ENCODE assay signal across 23 cellular contexts in genomic region chr1:184517130-184517529, GRCh38.
DNase-seq lines count a peak whose midpoint lies in the region; ATAC-seq and TF ChIP-seq lines count a peak whose summit lies in the region.
"Had no signal": no experiment of that assay in that cellular context is flagged by ENCODE, and none has a peak within 500 bp of the region (broad histone marks: within the 10 kb centered on the region; RNA-seq: fewer than 3 reads in every experiment).

No MANE protein-coding gene starts in this region.

- H3K4me3 Mint-ChIP-seq in natural killer cell = no peak overlapping the region
- no peak overlapping the region for H3K4me3 Mint-ChIP-seq in natural killer cell treated with Interleukin-12 subunit alpha and Interleukin-12 subunit beta and Interleukin-15 and Interleukin-18, amount 100 ng/mL, for 72 hours
- H3K4me3 Mint-ChIP-seq: CD14-positive monocyte; CD4-positive, alpha-beta T cell; CD8-positive, alpha-beta memory T cell; GM23338; H9 had no signal

- peak overlapping the region; percentile 28 to 45 for H3K27ac Mint-ChIP-seq in natural killer cell
- H3K27ac Mint-ChIP-seq in natural killer cell treated with Interleukin-12 subunit alpha and Interleukin-12 subunit beta and Interleukin-15 and Interleukin-18, amount 100 ng/mL, for 72 hours = no peak overlapping the region
- H3K27ac Mint-ChIP-seq in activated naive CD4-positive, alpha-beta T cell treated with anti-CD3 and anti-CD28 coated beads, Interleukin-2, amount 50 U/mL, for 72 hours = no peak overlapping the region
- H3K27ac Mint-ChIP-seq: CD4-positive, alpha-beta T cell; CD8-positive, alpha-beta memory T cell; GM23338 had no signal

- H3K4me3 ChIP-seq in hepatocyte (no peak overlapping the region), psoas muscle (no peak overlapping the region)
- H3K4me3 ChIP-seq: A549; BLaER1 treated with 17β-estradiol and CSF1 and Interleukin-3, amounts not matched to agents 10 nM and 100 nM; GM23338 had no signal

- H4K20me1 ChIP-seq in hepatocyte (ENCODE audit: insufficient read depth, poor library complexity, severe bottlenecking) = no peaks in the 10 kb centered on the region
- H4K20me1 ChIP-seq: BLaER1 treated with 17β-estradiol and CSF1 and Interleukin-3, amounts not matched to agents 10 nM and 100 nM had no signal

- no peaks in the 10 kb centered on the region for H3K9me2 ChIP-seq in hepatocyte (replicated peaks; ENCODE audit: insufficient read depth)

- H3K79me2 ChIP-seq in hepatocyte = peaks cover 2% of the 10 kb centered on the region

- H3K27me3 ChIP-seq in hepatocyte (no peaks in the 10 kb centered on the region), psoas muscle (ENCODE audit: insufficient read depth in 3 of 3, low read length in 2 of 3) (no peaks in the 10 kb centered on the region)
- H3K27me3 ChIP-seq: BE2C; BLaER1 treated with 17β-estradiol and CSF1 and Interleukin-3, amounts not matched to agents 10 nM and 100 nM had no signal

- TF ChIP-seq CTCF in natural killer cell (IDR thresholded peaks at IDR 0.05) = no peak
- no peak for TF ChIP-seq CTCF in hepatocyte (IDR thresholded peaks at IDR 0.05; ENCODE audit: poor library complexity)
- no peak for TF ChIP-seq CTCF in psoas muscle (IDR thresholded peaks at IDR 0.05)
- TF ChIP-seq CTCF in GM10248 (IDR thresholded peaks at IDR 0.05; ENCODE audit: control extremely low read depth, extremely low read depth, low read depth, missing control alignments) = no peak

- H3K27ac ChIP-seq in hepatocyte (peak overlapping the region; percentile 41), psoas muscle (peak overlapping the region; percentile 66)
- H3K27ac ChIP-seq: A549; BLaER1 treated with 17β-estradiol and CSF1 and Interleukin-3, amounts not matched to agents 10 nM and 100 nM had no signal

- H3K36me3 ChIP-seq in hepatocyte (replicated peaks; ENCODE audit: insufficient read depth, low read depth) (no peaks in the 10 kb centered on the region), psoas muscle (ENCODE audit: insufficient read depth in 1 of 2, low read depth in 1 of 2) (peaks cover 0 to 8% of the 10 kb centered on the region in 2 donors)
- H3K36me3 ChIP-seq: BE2C had no signal

- no peaks in the 10 kb centered on the region for H3K27me3 Mint-ChIP-seq in natural killer cell (ENCODE audit: low read depth in 2 of 2)
- no peaks in the 10 kb centered on the region for H3K27me3 Mint-ChIP-seq in natural killer cell treated with Interleukin-12 subunit alpha and Interleukin-12 subunit beta and Interleukin-15 and Interleukin-18, amount 100 ng/mL, for 72 hours

- H3K4me1 ChIP-seq in hepatocyte (ENCODE audit: insufficient read depth) = no peaks in the 10 kb centered on the region
- peaks cover 68% of the 10 kb centered on the region for H3K4me1 ChIP-seq in psoas muscle
- H3K4me1 ChIP-seq: BLaER1 treated with 17β-estradiol and CSF1 and Interleukin-3, amounts not matched to agents 10 nM and 100 nM had no signal

- no peaks in the 10 kb centered on the region for H3K9me3 Mint-ChIP-seq in natural killer cell
- peaks cover 3% of the 10 kb centered on the region for H3K9me3 Mint-ChIP-seq in natural killer cell treated with Interleukin-12 subunit alpha and Interleukin-12 subunit beta and Interleukin-15 and Interleukin-18, amount 100 ng/mL, for 72 hours
- H3K9me3 Mint-ChIP-seq in activated naive CD4-positive, alpha-beta T cell treated with anti-CD3 and anti-CD28 coated beads, Interleukin-2, amount 50 U/mL, for 72 hours = peaks cover 0 to 3% of the 10 kb centered on the region in 2 donors
- H3K9me3 Mint-ChIP-seq: CD4-positive, alpha-beta T cell; CD8-positive, alpha-beta memory T cell; GM23338; H9 had no signal

- intact Hi-C loops in natural killer cell (cut with micrococcal nuclease) (no loop called here), psoas muscle (cut with DNase I) (no loop called here)

- POLR2A ChIA-PET in GM10248 (lab: Yijun Ruan, JAX) = no interaction called here

- H3K4me2 ChIP-seq in hepatocyte = peak overlapping the region; percentile 20
- H3K4me2 ChIP-seq: A549; BLaER1 treated with 17β-estradiol and CSF1 and Interleukin-3, amounts not matched to agents 10 nM and 100 nM; GM23338 had no signal

- peaks cover 8% of the 10 kb centered on the region for H3K36me3 Mint-ChIP-seq in natural killer cell
- peaks cover 5% of the 10 kb centered on the region for H3K36me3 Mint-ChIP-seq in natural killer cell treated with Interleukin-12 subunit alpha and Interleukin-12 subunit beta and Interleukin-15 and Interleukin-18, amount 100 ng/mL, for 72 hours
- no peaks in the 10 kb centered on the region for H3K36me3 Mint-ChIP-seq in activated naive CD4-positive, alpha-beta T cell treated with anti-CD3 and anti-CD28 coated beads, Interleukin-2, amount 50 U/mL, for 72 hours
- H3K36me3 Mint-ChIP-seq: CD8-positive, alpha-beta memory T cell had no signal

- no peak overlapping the region for H2AFZ ChIP-seq in hepatocyte
- H2AFZ ChIP-seq: GM23338 had no signal

- peaks cover 40 to 47% of the 10 kb centered on the region in 2 donors for H3K4me1 Mint-ChIP-seq in natural killer cell
- H3K4me1 Mint-ChIP-seq in natural killer cell treated with Interleukin-12 subunit alpha and Interleukin-12 subunit beta and Interleukin-15 and Interleukin-18, amount 100 ng/mL, for 72 hours (ENCODE audit: low read depth in 2 of 2) = peaks cover 16 to 22% of the 10 kb centered on the region in 2 donors
- H3K4me1 Mint-ChIP-seq: CD8-positive, alpha-beta memory T cell had no signal

- CTCF ChIA-PET in GM10248 (lab: Yijun Ruan, JAX) = interaction anchor here (1.4 kb wide), 1 partner anchor 13 kb away, joined by 4 read pairs; no protein-coding TSS in a partner anchor

- no peak for DNase-seq in natural killer cell
- DNase-seq in natural killer cell treated with Interleukin-12 subunit alpha and Interleukin-12 subunit beta and Interleukin-15 and Interleukin-18, amount 100 ng/mL, for 72 hours (ENCODE audit: low spot score) = no peak
- DNase-seq in hepatocyte (ENCODE audit: low spot score) = no peak
- DNase-seq in psoas muscle = no peak
- DNase-seq in mesenteric fat pad (ENCODE audit: low spot score) = no peak
- DNase-seq in GM10248 (ENCODE audit: extremely low spot score) = no peak
- no peak for DNase-seq in activated naive CD4-positive, alpha-beta T cell treated with anti-CD3 and anti-CD28 coated beads, Interleukin-2, amount 50 U/mL, for 72 hours (ENCODE audit: low spot score in 2 of 2)
- DNase-seq: 8988T; ACHN; AML-193; BE2C; CD4-positive, alpha-beta T cell; CD8-positive, alpha-beta memory T cell; DMS 273 treated with DMSO at 0.1 percent for 48 hours; DMS53; DMS79 treated with DMSO at 0.1 percent for 48 hours; GF-D8; H9 had no signal

- ATAC-seq in natural killer cell (no peak), psoas muscle (no peak)
- ATAC-seq in natural killer cell treated with Interleukin-12 subunit alpha and Interleukin-12 subunit beta and Interleukin-15 and Interleukin-18, amount 100 ng/mL, for 72 hours = no peak
- ATAC-seq in activated naive CD4-positive, alpha-beta T cell treated with anti-CD3 and anti-CD28 coated beads, Interleukin-2, amount 50 U/mL, for 72 hours = no peak
- ATAC-seq: A549, GM23338, HCT116 had no signal

- no peaks in the 10 kb centered on the region for H3K9me3 ChIP-seq in hepatocyte (ENCODE audit: low read depth)
- H3K9me3 ChIP-seq in psoas muscle = no peaks in the 10 kb centered on the region
- H3K9me3 ChIP-seq: A549, BE2C had no signal

Comparison
In these comparisons a context has a peak if more than half of its experiments do, and no peak if none do; other contexts are left out.
1. H3K27ac Mint-ChIP-seq: peak in natural killer cell (2 of 2); none in natural killer cell treated with Interleukin-12 subunit alpha and Interleukin-12 subunit beta and Interleukin-15 and Interleukin-18, amount 100 ng/mL, for 72 hours (0 of 2) and activated naive CD4-positive, alpha-beta T cell treated with anti-CD3 and anti-CD28 coated beads, Interleukin-2, amount 50 U/mL, for 72 hours (0 of 2).